Comparison of ENCODE assay signal across 9 cellular contexts in genomic region chr12:124740691-124741137, GRCh38.
A peak's percentile ranks its signal among the peaks of the same experiment; 100 is the strongest.
DNase-seq lines count a peak whose midpoint lies in the region; ATAC-seq and TF ChIP-seq lines count a peak whose summit lies in the region.
"Had no signal": no experiment of that assay in that cellular context is flagged by ENCODE, and none has a peak within 500 bp of the region (broad histone marks: within the 10 kb centered on the region; RNA-seq: fewer than 3 reads in every experiment).

No MANE protein-coding gene starts in this region.

- DNase-seq in GM23338 (ENCODE audit: low spot score) (no peak), UCSD-AML1 (lab: John Stamatoyannopoulos, UW; ENCODE audit: unreplicated experiment) (peak; percentile 29), head of caudate nucleus (peak in 36 of 42 donors; percentile 23 to 85 (median 62))
- no peak for DNase-seq in central memory CD4-positive, alpha-beta T cell
- DNase-seq: activated gamma-delta T cell treated with Interleukin-2 at 50 U/mL for 16 hours had no signal

- H4K20me1 ChIP-seq in GM23338 (replicated peaks; ENCODE audit: insufficient read depth), result no peaks in the 10 kb centered on the region

- H3K79me2 ChIP-seq in GM23338 (replicated peaks; ENCODE audit: insufficient read depth), result no peaks in the 10 kb centered on the region

- no peak overlapping the region for H3K4me3 ChIP-seq in GM23338
- peak overlapping the region in 1 of 3 donors; percentile 45 for H3K4me3 ChIP-seq in skeletal muscle tissue (ENCODE audit: low read length in 3 of 3)
- H3K4me3 ChIP-seq: neural progenitor cell had no signal

- no peak overlapping the region for H3K4me2 ChIP-seq in GM23338
- H3K4me2 ChIP-seq: neural progenitor cell had no signal

- intact Hi-C loops in head of caudate nucleus (cut with DNase I), result no loop called here

- no peaks in the 10 kb centered on the region for H3K9me3 ChIP-seq in skeletal muscle tissue (ENCODE audit: control insufficient read depth in 3 of 3, low read length in 3 of 3)

- H2AFZ ChIP-seq in GM23338, result peak overlapping the region; percentile 59; the same call in 1 of the 2 replicates
- H2AFZ ChIP-seq: neural progenitor cell had no signal

- no peaks in the 10 kb centered on the region for H3K36me3 Mint-ChIP-seq in GM23338 (ENCODE audit: low read depth)
- H3K36me3 Mint-ChIP-seq: neural progenitor cell had no signal

- H3K9ac ChIP-seq in skeletal muscle tissue (ENCODE audit: low read depth in 1 of 3, low read length in 3 of 3), result peak overlapping the region in 1 of 3 donors; percentile 66
- H3K9ac ChIP-seq: neural progenitor cell had no signal

- peaks cover 12% of the 10 kb centered on the region for H3K27me3 Mint-ChIP-seq in GM23338 (ENCODE audit: insufficient read depth, low read depth, poor library complexity)

- H3K27ac Mint-ChIP-seq in GM23338, result no peak overlapping the region
- H3K27ac Mint-ChIP-seq: neural progenitor cell had no signal

- peaks cover 24% of the 10 kb centered on the region for H3K4me1 Mint-ChIP-seq in GM23338

- H3K4me1 ChIP-seq in GM23338 (ENCODE audit: insufficient read depth), result peaks cover 11% of the 10 kb centered on the region; the same call in 1 of the 2 replicates
- H3K4me1 ChIP-seq in skeletal muscle tissue (ENCODE audit: control insufficient read depth in 3 of 3, insufficient read depth in 3 of 3, low read length in 3 of 3), result peaks cover 14 to 40% (median 29%) of the 10 kb centered on the region in 3 donors

- H3K27me3 ChIP-seq in GM23338 (ENCODE audit: insufficient read depth), result no peaks in the 10 kb centered on the region
- H3K27me3 ChIP-seq in skeletal muscle tissue (ENCODE audit: control insufficient read depth in 3 of 3, insufficient read depth in 3 of 3, low read length in 3 of 3), result no peaks in the 10 kb centered on the region
- H3K27me3 ChIP-seq: neural progenitor cell had no signal

- H3K27ac ChIP-seq in GM23338 (ENCODE audit: low read depth) (no peak overlapping the region), skeletal muscle tissue (ENCODE audit: low read depth, low read length) (peak overlapping the region; percentile 57)
- H3K27ac ChIP-seq: neural progenitor cell had no signal

- H3F3A ChIP-seq in GM23338 (replicated peaks; ENCODE audit: low read depth), result 0 out of 2 replicates have a peak, but pooled peaks cover 14% of the 10 kb centered on the region

- H3K36me3 ChIP-seq in GM23338 (ENCODE audit: insufficient read depth) (no peaks in the 10 kb centered on the region), skeletal muscle tissue (ENCODE audit: control insufficient read depth in 3 of 3, insufficient read depth in 3 of 3, low read length in 3 of 3) (no peaks in the 10 kb centered on the region)
- H3K36me3 ChIP-seq: neural progenitor cell had no signal

- ATAC-seq in GM23338 (no peak; the same call in 2 of the 3 replicates), HG03108 (IDR thresholded peaks at IDR 0.05; ENCODE audit: unreplicated experiment) (no peak), HG03045 (IDR thresholded peaks at IDR 0.05; ENCODE audit: unreplicated experiment) (no peak)

- H3K9me2 ChIP-seq in GM23338 (ENCODE audit: insufficient read depth), result no peaks in the 10 kb centered on the region

- TF ChIP-seq CTCF in GM23338 (conservative IDR thresholded peaks at IDR 0.05; ENCODE audit: low read depth in 2 of 2), result peak; percentile 21 to 33; a peak in 2 of 4 replicates

- no peak overlapping the region for H3K4me3 Mint-ChIP-seq in GM23338

- H3K9me3 Mint-ChIP-seq in GM23338, result no peaks in the 10 kb centered on the region

TF ChIP-seq in GM23338, 12 proteins besides CTCF, POLR2A, EP300 and RAD21 (continues in another document):
- TF ChIP-seq ZNF331 (CRISPR knock-in tag; IDR thresholded peaks at IDR 0.05; ENCODE audit: low read depth), result no peak
- TF ChIP-seq ZNF114 (CRISPR knock-in tag; IDR thresholded peaks at IDR 0.05), result no peak
- no peak for TF ChIP-seq EZH2phosphoT487 (IDR thresholded peaks at IDR 0.05; ENCODE audit: unreplicated experiment)
- no peak for TF ChIP-seq NANOG (IDR thresholded peaks at IDR 0.05; ENCODE audit: borderline replicate concordance)
- TF ChIP-seq CREB1 (CRISPR knock-in tag; IDR thresholded peaks at IDR 0.05; ENCODE audit: low read depth), result no peak
- TF ChIP-seq ETS1 (IDR thresholded peaks at IDR 0.05), result no peak
- no peak for TF ChIP-seq JUNB (IDR thresholded peaks at IDR 0.05; ENCODE audit: unreplicated experiment)
- TF ChIP-seq, protein P1, sequence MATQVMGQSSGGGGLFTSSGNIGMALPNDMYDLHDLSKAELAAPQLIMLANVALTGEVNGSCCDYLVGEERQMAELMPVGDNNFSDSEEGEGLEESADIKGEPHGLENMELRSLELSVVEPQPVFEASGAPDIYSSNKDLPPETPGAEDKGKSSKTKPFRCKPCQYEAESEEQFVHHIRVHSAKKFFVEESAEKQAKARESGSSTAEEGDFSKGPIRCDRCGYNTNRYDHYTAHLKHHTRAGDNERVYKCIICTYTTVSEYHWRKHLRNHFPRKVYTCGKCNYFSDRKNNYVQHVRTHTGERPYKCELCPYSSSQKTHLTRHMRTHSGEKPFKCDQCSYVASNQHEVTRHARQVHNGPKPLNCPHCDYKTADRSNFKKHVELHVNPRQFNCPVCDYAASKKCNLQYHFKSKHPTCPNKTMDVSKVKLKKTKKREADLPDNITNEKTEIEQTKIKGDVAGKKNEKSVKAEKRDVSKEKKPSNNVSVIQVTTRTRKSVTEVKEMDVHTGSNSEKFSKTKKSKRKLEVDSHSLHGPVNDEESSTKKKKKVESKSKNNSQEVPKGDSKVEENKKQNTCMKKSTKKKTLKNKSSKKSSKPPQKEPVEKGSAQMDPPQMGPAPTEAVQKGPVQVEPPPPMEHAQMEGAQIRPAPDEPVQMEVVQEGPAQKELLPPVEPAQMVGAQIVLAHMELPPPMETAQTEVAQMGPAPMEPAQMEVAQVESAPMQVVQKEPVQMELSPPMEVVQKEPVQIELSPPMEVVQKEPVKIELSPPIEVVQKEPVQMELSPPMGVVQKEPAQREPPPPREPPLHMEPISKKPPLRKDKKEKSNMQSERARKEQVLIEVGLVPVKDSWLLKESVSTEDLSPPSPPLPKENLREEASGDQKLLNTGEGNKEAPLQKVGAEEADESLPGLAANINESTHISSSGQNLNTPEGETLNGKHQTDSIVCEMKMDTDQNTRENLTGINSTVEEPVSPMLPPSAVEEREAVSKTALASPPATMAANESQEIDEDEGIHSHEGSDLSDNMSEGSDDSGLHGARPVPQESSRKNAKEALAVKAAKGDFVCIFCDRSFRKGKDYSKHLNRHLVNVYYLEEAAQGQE (IDR thresholded peaks at IDR 0.05; ENCODE audit: unreplicated experiment), result no peak

Comparison
In these comparisons a context has a peak if more than half of its experiments do, and no peak if none do; other contexts are left out.
1. DNase-seq: peak in UCSD-AML1 (single experiment) and head of caudate nucleus (36 of 42); none in GM23338 (single experiment) and central memory CD4-positive, alpha-beta T cell (single experiment).